In the genomic region with DNA sequence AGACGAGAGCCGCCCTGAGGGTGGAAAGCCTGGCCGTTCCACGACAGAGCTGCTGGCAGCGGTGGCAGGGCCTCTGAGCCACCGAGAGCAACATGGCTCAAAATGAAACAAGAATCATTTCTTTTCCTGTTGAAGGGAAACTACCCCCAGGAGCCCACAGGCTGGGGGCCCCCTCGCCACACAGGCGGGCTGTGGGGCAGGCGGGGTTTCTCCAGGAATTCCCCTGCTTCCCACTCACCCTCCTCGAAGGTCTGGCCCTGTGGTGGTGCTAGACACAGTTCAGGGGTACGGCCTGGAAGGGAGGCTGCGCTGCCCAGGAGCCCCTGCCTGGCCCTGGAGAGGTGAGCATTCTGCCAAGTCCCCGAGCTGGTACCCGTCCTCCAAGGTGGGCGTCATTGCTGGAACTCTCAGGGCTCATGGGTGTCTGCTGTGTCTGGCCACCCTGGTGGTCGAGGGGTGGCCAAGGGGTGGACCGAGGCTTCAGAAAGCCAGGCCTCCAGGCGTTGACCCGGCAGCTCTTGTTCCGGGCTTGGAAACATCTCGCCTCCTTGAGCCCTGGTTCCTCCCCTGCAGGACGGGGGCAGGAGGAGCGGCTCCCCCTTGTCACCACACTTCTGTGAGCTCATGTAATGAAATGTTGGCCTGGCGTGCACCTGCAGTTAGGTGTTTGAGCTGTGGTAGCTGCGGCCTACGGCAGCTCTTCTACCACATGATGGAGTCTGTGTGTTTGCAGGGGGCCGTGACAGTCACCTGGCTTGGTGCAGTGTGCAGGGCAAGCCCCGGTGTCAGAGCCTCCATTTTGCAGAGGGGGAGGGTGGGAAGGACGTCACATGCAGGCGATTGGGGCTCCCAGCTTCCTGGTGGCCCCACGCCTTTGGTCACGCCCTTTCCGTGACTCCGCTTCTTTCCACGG, we compare ENCODE assay signal across 8 cellular contexts.
DNase-seq lines count a peak whose midpoint lies in the region; ATAC-seq and TF ChIP-seq lines count a peak whose summit lies in the region.

No MANE protein-coding gene starts in this region.

- peak overlapping the region; percentile 94 for H3K27ac Mint-ChIP-seq in activated T-helper 17 cell treated with anti-CD3 and anti-CD28 coated beads, Interleukin-2, amount 50 U/mL, for 72 hours

- DNase-seq in stimulated activated CD4-positive, alpha-beta T cell treated with anti-CD3 and anti-CD28 coated beads, Interleukin-1b, Interleukin-23, amount 100 ng/mL, for 48 hours: peak; percentile 82
- no peak for DNase-seq in NCI-H2196 (lab: John Stamatoyannopoulos, UW; ENCODE audit: unreplicated experiment)
- DNase-seq in NCI-H1694 (lab: John Stamatoyannopoulos, UW): no peak
- DNase-seq in NCI-H1092 (lab: John Stamatoyannopoulos, UW): no peak
- DNase-seq in sigmoid colon: no peak

- peaks cover 36% of the 10 kb centered on the region for H3K36me3 Mint-ChIP-seq in activated T-helper 17 cell treated with anti-CD3 and anti-CD28 coated beads, Interleukin-2, amount 50 U/mL, for 72 hours (ENCODE audit: low read depth)

- H3K27ac ChIP-seq in sigmoid colon: no peak overlapping the region

- TF ChIP-seq EP300 in sigmoid colon (IDR thresholded peaks at IDR 0.05): no peak

- 55 to 70% methylated on average over 35 of the region's 35 CpGs for whole genome bisulfite sequencing in sigmoid colon, 2 donors

- H3K4me3 Mint-ChIP-seq in activated T-helper 17 cell treated with anti-CD3 and anti-CD28 coated beads, Interleukin-2, amount 50 U/mL, for 72 hours: peak overlapping the region; percentile 53

- no peak for TF ChIP-seq CTCF in sigmoid colon (IDR thresholded peaks at IDR 0.05)

- no peak for TF ChIP-seq POLR2A in sigmoid colon (IDR thresholded peaks at IDR 0.05)

- ATAC-seq in GM19397 (IDR thresholded peaks at IDR 0.05; ENCODE audit: unreplicated experiment) (peak; percentile 40), HG03457 (IDR thresholded peaks at IDR 0.05; ENCODE audit: unreplicated experiment) (peak; percentile 35)
- peak; percentile 75 for ATAC-seq in activated T-helper 17 cell treated with anti-CD3 and anti-CD28 coated beads, Interleukin-2, amount 50 U/mL, for 72 hours (replicated peaks)

- H3K27me3 Mint-ChIP-seq in activated T-helper 17 cell treated with anti-CD3 and anti-CD28 coated beads, Interleukin-2, amount 50 U/mL, for 72 hours: no peaks in the 10 kb centered on the region

- H3K9me3 Mint-ChIP-seq in activated T-helper 17 cell treated with anti-CD3 and anti-CD28 coated beads, Interleukin-2, amount 50 U/mL, for 72 hours: no peaks in the 10 kb centered on the region

- peaks cover 0 to 87% (median 79%) of the 10 kb centered on the region in 4 donors for H3K4me1 ChIP-seq in sigmoid colon

- peaks cover 26% of the 10 kb centered on the region for H3K4me1 Mint-ChIP-seq in activated T-helper 17 cell treated with anti-CD3 and anti-CD28 coated beads, Interleukin-2, amount 50 U/mL, for 72 hours

- no peaks in the 10 kb centered on the region for H3K9me3 ChIP-seq in sigmoid colon

- intact Hi-C loops in sigmoid colon (cut with DNase I): no loop called here

- no peaks in the 10 kb centered on the region for H3K27me3 ChIP-seq in sigmoid colon

- no peak overlapping the region for H3K4me3 ChIP-seq in sigmoid colon

- no peaks in the 10 kb centered on the region for H3K36me3 ChIP-seq in sigmoid colon
